8 cellular contexts compared by ENCODE assay signal in genomic region chrX:49761481-49761880, GRCh38.
DNase-seq lines count a peak whose midpoint lies in the region; ATAC-seq and TF ChIP-seq lines count a peak whose summit lies in the region.

No MANE protein-coding gene starts in this region.

- no peak overlapping the region for H3K27ac ChIP-seq in neuronal stem cell (replicated peaks; ENCODE audit: low read length)

- H3K4me3 ChIP-seq in neuronal stem cell (ENCODE audit: low read length in 2 of 2) = no peak overlapping the region

- no peak overlapping the region for H2BK15ac ChIP-seq in neuronal stem cell (ENCODE audit: low read length)

- no peak overlapping the region for H2BK12ac ChIP-seq in neuronal stem cell (ENCODE audit: low read length)

- no peaks in the 10 kb centered on the region for H3K36me3 ChIP-seq in neuronal stem cell (replicated peaks in 1 of 2; ENCODE audit: control insufficient read depth in 2 of 2, insufficient read depth in 2 of 2, low read length in 2 of 2)

- H3K36me3 Mint-ChIP-seq in brain = no peaks in the 10 kb centered on the region

- peak overlapping the region in 2 of 5 experiments; percentile 77 to 80 for H3K27ac Mint-ChIP-seq in brain

- no peak overlapping the region for H2AK5ac ChIP-seq in neuronal stem cell (ENCODE audit: low read depth, low read length)

- peak; percentile 30 for DNase-seq in NCI-H82 (lab: John Stamatoyannopoulos, UW)
- no peak for DNase-seq in NCI-H82 treated with DMSO at 0.1 percent for 48 hours (lab: John Stamatoyannopoulos, UW; ENCODE audit: unreplicated experiment)
- DNase-seq in LoVo (ENCODE audit: low spot score) = peak; percentile 1
- peak; percentile 1 for DNase-seq in neuronal stem cell (ENCODE audit: low spot score)
- no peak for DNase-seq in anterior cingulate cortex (lab: John Stamatoyannopoulos, UW)

- WGBS in neuronal stem cell (ENCODE audit: extremely low coverage in 2 of 2, insufficient read length in 2 of 2, insufficient replicate concordance in 1 of 2), 2 donors = no CpG with 5 or more reads among the region's 2 CpGs

- H3K27me3 Mint-ChIP-seq in brain = peaks cover 3% of the 10 kb centered on the region

- peaks cover 17% of the 10 kb centered on the region for H3K4me1 Mint-ChIP-seq in brain

- H3K4ac ChIP-seq in neuronal stem cell (ENCODE audit: low read length) = no peak overlapping the region

- ATAC-seq in GM18868 (IDR thresholded peaks at IDR 0.05; ENCODE audit: unreplicated experiment) (no peak), GM21737 (IDR thresholded peaks at IDR 0.05; ENCODE audit: unreplicated experiment) (no peak)

- H3K23ac ChIP-seq in neuronal stem cell (ENCODE audit: low read depth, low read length, poor library complexity) = no peak overlapping the region

- H3K14ac ChIP-seq in neuronal stem cell (ENCODE audit: low read length) = no peak overlapping the region

- H3K9ac ChIP-seq in neuronal stem cell (ENCODE audit: low read depth, low read length, poor library complexity) = no peak overlapping the region

- no peak overlapping the region for H3K4me3 Mint-ChIP-seq in brain

- no peak overlapping the region for H2AFZ ChIP-seq in neuronal stem cell (ENCODE audit: low read length)

- no peak overlapping the region for H2BK5ac ChIP-seq in neuronal stem cell (ENCODE audit: low read length)

- H3K4me1 ChIP-seq in neuronal stem cell (ENCODE audit: control insufficient read depth in 2 of 2, insufficient read depth in 1 of 2, low read depth in 1 of 2, low read length in 2 of 2) = no peaks in the 10 kb centered on the region

- no peak overlapping the region for H2BK120ac ChIP-seq in neuronal stem cell (ENCODE audit: low read depth, low read length)

- H3K9me3 Mint-ChIP-seq in brain = peaks cover 0 to 5% (median 0%) of the 10 kb centered on the region in 5 experiments

- peak; percentile 54 to 56 for TF ChIP-seq CTCF in brain (conservative IDR thresholded peaks at IDR 0.05)

- H3K4me2 ChIP-seq in neuronal stem cell (ENCODE audit: insufficient read depth, low read length, poor library complexity, severe bottlenecking) = no peak overlapping the region

- peaks cover 0 to 10% (median 0%) of the 10 kb centered on the region in 3 experiments for H3K27me3 ChIP-seq in neuronal stem cell (ENCODE audit: control insufficient read depth in 3 of 3, insufficient read depth in 3 of 3, low read depth in 1 of 3, low read length in 3 of 3)

- no peaks in the 10 kb centered on the region for H3K79me1 ChIP-seq in neuronal stem cell (ENCODE audit: low read depth, low read length)

- no peak overlapping the region for H3K18ac ChIP-seq in neuronal stem cell (ENCODE audit: low read length)

- H3K9me3 ChIP-seq in neuronal stem cell (replicated peaks in 1 of 2; ENCODE audit: control insufficient read depth in 2 of 2, insufficient read depth in 1 of 2, low read depth in 1 of 2, low read length in 2 of 2) = no peaks in the 10 kb centered on the region

- no peak overlapping the region for H4K91ac ChIP-seq in neuronal stem cell (ENCODE audit: low read depth, low read length, poor library complexity)

- no peak overlapping the region for H4K8ac ChIP-seq in neuronal stem cell (ENCODE audit: low read depth, low read length)

Comparison
In these comparisons a context has a peak if more than half of its experiments do, and no peak if none do; other contexts are left out.
1. DNase-seq: peak in NCI-H82 (single experiment), LoVo (single experiment) and neuronal stem cell (single experiment); none in NCI-H82 treated with DMSO at 0.1 percent for 48 hours (single experiment) and anterior cingulate cortex (0 of 58).